31 cellular contexts compared by ENCODE assay signal in genomic region chr20:49649672-49650071, GRCh38.
"Had no signal": no experiment of that assay in that cellular context is flagged by ENCODE, and none has a peak within 500 bp of the region (broad histone marks: within the 10 kb centered on the region; RNA-seq: fewer than 3 reads in every experiment).

No MANE protein-coding gene starts in this region.

- H3K4me1 ChIP-seq: pancreas, prostate gland, stomach, suprapubic skin, tibial artery, upper lobe of right lung had no signal

- H3K9me3 Mint-ChIP-seq: immature natural killer cell; memory B cell; naive thymus-derived CD4-positive, alpha-beta T cell; natural killer cell treated with Interleukin-12 subunit alpha and Interleukin-12 subunit beta and Interleukin-15 and Interleukin-18, amount 100 ng/mL, for 72 hours; stimulated activated naive B cell treated with anti-CD40 and anti-IgM and Interleukin-4, amounts not matched to agents 10 μg/mL and 1 μg/mL and 100 μg/mL, for 72 hours had no signal

- H3K4me3 Mint-ChIP-seq: immature natural killer cell; memory B cell; naive thymus-derived CD4-positive, alpha-beta T cell; natural killer cell treated with Interleukin-12 subunit alpha and Interleukin-12 subunit beta and Interleukin-15 and Interleukin-18, amount 100 ng/mL, for 72 hours; stimulated activated naive B cell treated with anti-CD40 and anti-IgM and Interleukin-4, amounts not matched to agents 10 μg/mL and 1 μg/mL and 100 μg/mL, for 72 hours had no signal

- H3K4me3 ChIP-seq: left ventricle myocardium inferior, lung, mucosa of descending colon, pancreas, prostate gland, skin epidermis, stomach, suprapubic skin, thoracic aorta, tibial artery, upper lobe of right lung had no signal

- H3K27me3 Mint-ChIP-seq: memory B cell; naive thymus-derived CD4-positive, alpha-beta T cell; natural killer cell treated with Interleukin-12 subunit alpha and Interleukin-12 subunit beta and Interleukin-15 and Interleukin-18, amount 100 ng/mL, for 72 hours; stimulated activated naive B cell treated with anti-CD40 and anti-IgM and Interleukin-4, amounts not matched to agents 10 μg/mL and 1 μg/mL and 100 μg/mL, for 72 hours had no signal

- H3K9me3 ChIP-seq: left ventricle myocardium inferior, mucosa of descending colon, pancreas, prostate gland, stomach, suprapubic skin, thoracic aorta, tibial artery, upper lobe of right lung had no signal

- H3K27ac Mint-ChIP-seq: memory B cell; natural killer cell treated with Interleukin-12 subunit alpha and Interleukin-12 subunit beta and Interleukin-15 and Interleukin-18, amount 100 ng/mL, for 72 hours; stimulated activated naive B cell treated with anti-CD40 and anti-IgM and Interleukin-4, amounts not matched to agents 10 μg/mL and 1 μg/mL and 100 μg/mL, for 72 hours had no signal

- H3K27me3 ChIP-seq: pancreas, stomach, suprapubic skin, tibial artery, upper lobe of right lung had no signal

- DNase-seq: hypothalamus; immature natural killer cell; kidney; left colon; left ventricle myocardium inferior; midbrain; mucosa of descending colon; naive thymus-derived CD4-positive, alpha-beta T cell; nucleus accumbens; pancreas; posterior cingulate gyrus; retina; right cardiac atrium; stimulated activated CD4-positive, alpha-beta T cell treated with anti-CD3 and anti-CD28 coated beads, Interleukin-12 subunit alpha, Interleukin-12 subunit beta, amount 100 ng/mL, for 4 hours; stimulated activated CD4-positive, alpha-beta T cell treated with anti-CD3 and anti-CD28 coated beads, Interleukin-15, amount 100 ng/mL, for 24 hours; stimulated activated CD4-positive, alpha-beta T cell treated with anti-CD3 and anti-CD28 coated beads, Interleukin-2, amount 100 ng/mL, for 24 hours; stimulated activated CD4-positive, alpha-beta T cell treated with anti-CD3 and anti-CD28 coated beads, Interleukin-4, amount 100 ng/mL, for 1 hour; stimulated activated naive B cell treated with anti-CD40 and anti-IgM and Interleukin-4, amounts not matched to agents 10 μg/mL and 1 μg/mL and 100 μg/mL, for 72 hours; stimulated activated naive CD8-positive, alpha-beta T cell treated with anti-CD3 and anti-CD28 coated beads, Interleukin-15, Interleukin-2, amounts not matched to agents 100 U/mL and 50 U/mL, for 24 hours; stomach; tibial artery; trophoblast cell; upper lobe of right lung had no signal

- H3K27ac ChIP-seq: left ventricle myocardium inferior, pancreas, prostate gland, skin epidermis, stomach, suprapubic skin, thoracic aorta, tibial artery, upper lobe of right lung had no signal

- ATAC-seq: left colon; mucosa of descending colon; naive thymus-derived CD4-positive, alpha-beta T cell; natural killer cell treated with Interleukin-12 subunit alpha and Interleukin-12 subunit beta and Interleukin-15 and Interleukin-18, amount 100 ng/mL, for 72 hours; pancreas; right cardiac atrium; sciatic nerve; stimulated activated naive B cell treated with anti-CD40 and anti-IgM and Interleukin-4, amounts not matched to agents 10 μg/mL and 1 μg/mL and 100 μg/mL, for 72 hours; stimulated activated naive CD8-positive, alpha-beta T cell treated with anti-CD3 and anti-CD28 coated beads, Interleukin-15, Interleukin-2, amounts not matched to agents 100 U/mL and 50 U/mL, for 24 hours; upper lobe of right lung had no signal

- H3K36me3 ChIP-seq: prostate gland had no signal

- H3K4me1 Mint-ChIP-seq: memory B cell; stimulated activated naive B cell treated with anti-CD40 and anti-IgM and Interleukin-4, amounts not matched to agents 10 μg/mL and 1 μg/mL and 100 μg/mL, for 72 hours had no signal
